1 cellular context compared by ENCODE assay signal in genomic region chr6:157999100-158000051, GRCh38.
TF ChIP-seq lines count a peak whose summit lies in the region.

No MANE protein-coding gene starts in this region.

TF ChIP-seq in WTC11, 78 proteins besides CTCF, POLR2A, EP300 and RAD21 (continued from another document):
- TF ChIP-seq MAX (CRISPR knock-in tag; IDR thresholded peaks at IDR 0.05) (no peak), CREB1 (CRISPR knock-in tag; IDR thresholded peaks at IDR 0.05) (no peak), PRRX2 (CRISPR knock-in tag; IDR thresholded peaks at IDR 0.05) (no peak)
